38 cellular contexts compared by ENCODE assay signal in genomic region chr19:5778402-5778801, GRCh38. TPM values are rescaled to one million over a fixed set of nuclear protein-coding genes. Genes with fewer than 3 reads are reported as not detected.
"Had no signal": no experiment of that assay in that cellular context is flagged by ENCODE, and none has a peak within 500 bp of the region (broad histone marks: within the 10 kb centered on the region; RNA-seq: fewer than 3 reads in every experiment).

No MANE protein-coding gene starts in this region.

- H3K36me3 Mint-ChIP-seq: activated CD4-positive, alpha-beta memory T cell treated with anti-CD3 and anti-CD28 coated beads for 36 hours; activated naive CD4-positive, alpha-beta T cell treated with anti-CD3 and anti-CD28 coated beads, Interleukin-2, amount 50 U/mL, for 72 hours; activated naive CD8-positive, alpha-beta T cell treated with anti-CD3 and anti-CD28 coated beads for 36 hours had no signal

- ATAC-seq: activated CD8-positive, alpha-beta T cell treated with anti-CD3 and anti-CD28 coated beads for 36 hours; activated naive CD4-positive, alpha-beta T cell treated with anti-CD3 and anti-CD28 coated beads, Interleukin-2, amount 50 U/mL, for 72 hours; activated T-cell treated with anti-CD3 and anti-CD28 coated beads, Interleukin-2, amount 50 U/mL, for 4 hours; activated T-cell treated with anti-CD3 and anti-CD28 coated beads, Interleukin-2, amount 50 U/mL, for 72 hours; activated T-helper 17 cell treated with anti-CD3 and anti-CD28 coated beads, Interleukin-2, amount 50 U/mL, for 72 hours; body of pancreas had no signal

- H3K27ac ChIP-seq: adrenal gland, body of pancreas, brain microvascular endothelial cell, breast epithelium, VCaP had no signal

- H3K27ac Mint-ChIP-seq: activated B cell treated with CpG ODN at 0.5 μM for 24 hours; activated CD4-positive, alpha-beta memory T cell treated with anti-CD3 and anti-CD28 coated beads for 36 hours; activated CD4-positive, alpha-beta T cell treated with anti-CD3 and anti-CD28 coated beads, Interleukin-2, amount 10 ng/mL, durations not matched to agents 24 days and 14 days; activated CD8-positive, alpha-beta T cell treated with anti-CD3 and anti-CD28 coated beads for 36 hours; activated naive CD4-positive, alpha-beta T cell treated with anti-CD3 and anti-CD28 coated beads for 36 hours; activated naive CD4-positive, alpha-beta T cell treated with anti-CD3 and anti-CD28 coated beads, Interleukin-2, amount 50 U/mL, for 72 hours; activated naive CD8-positive, alpha-beta T cell treated with anti-CD3 and anti-CD28 coated beads for 36 hours; activated T-cell treated with anti-CD3 and anti-CD28 coated beads, Interleukin-2, amount 50 U/mL, for 72 hours; activated T-helper 1 cell treated with anti-CD3 and anti-CD28 coated beads, Interleukin-12 subunit alpha, Interleukin-12 subunit beta, Interleukin-2, Interleukin-4 antibody, amounts not matched to agents 30 ng/mL and 10 ng/mL and 1 ng/mL, durations not matched to agents 14 hours and 24 hours and 36 hours; activated T-helper 17 cell treated with anti-CD3 and anti-CD28 coated beads, Interleukin-2, amount 50 U/mL, for 72 hours; T-helper 1 cell treated with Interleukin-12 subunit alpha and Interleukin-12 subunit beta and Interleukin-4 antibody, amounts not matched to agents 30 μg/mL and 1 μg/mL, for 36 hours; T-helper 2 cell treated with Interferon-gamma antibody and Interleukin-4, amounts not matched to agents 5 μg/mL and 100 μg/mL, for 36 hours had no signal

- H3K27me3 Mint-ChIP-seq: activated B cell treated with CpG ODN at 0.5 μM for 24 hours; activated CD4-positive, alpha-beta memory T cell treated with anti-CD3 and anti-CD28 coated beads for 36 hours; activated CD4-positive, alpha-beta T cell treated with anti-CD3 and anti-CD28 coated beads, Interleukin-2, amount 10 ng/mL, durations not matched to agents 24 days and 14 days; activated CD8-positive, alpha-beta T cell treated with anti-CD3 and anti-CD28 coated beads for 36 hours; activated T-helper 17 cell treated with anti-CD3 and anti-CD28 coated beads, Interleukin-2, amount 50 U/mL, for 72 hours had no signal

- H3K4me3 Mint-ChIP-seq: activated B cell treated with CpG ODN at 0.5 μM for 24 hours; activated CD4-positive, alpha-beta memory T cell treated with anti-CD3 and anti-CD28 coated beads for 36 hours; activated CD4-positive, alpha-beta T cell treated with anti-CD3 and anti-CD28 coated beads, Interleukin-2, amount 10 ng/mL, durations not matched to agents 24 days and 14 days; activated CD8-positive, alpha-beta T cell treated with anti-CD3 and anti-CD28 coated beads for 36 hours; activated naive CD4-positive, alpha-beta T cell treated with anti-CD3 and anti-CD28 coated beads for 36 hours; activated naive CD8-positive, alpha-beta T cell treated with anti-CD3 and anti-CD28 coated beads for 36 hours; activated T-cell treated with anti-CD3 and anti-CD28 coated beads, Interleukin-2, amount 50 U/mL, for 4 hours; activated T-cell treated with anti-CD3 and anti-CD28 coated beads, Interleukin-2, amount 50 U/mL, for 72 hours; activated T-helper 1 cell treated with anti-CD3 and anti-CD28 coated beads, Interleukin-12 subunit alpha, Interleukin-12 subunit beta, Interleukin-2, Interleukin-4 antibody, amounts not matched to agents 30 ng/mL and 10 ng/mL and 1 ng/mL, durations not matched to agents 14 hours and 24 hours and 36 hours; activated T-helper 17 cell treated with anti-CD3 and anti-CD28 coated beads, Interleukin-2, amount 50 U/mL, for 72 hours; T-helper 1 cell treated with Interleukin-12 subunit alpha and Interleukin-12 subunit beta and Interleukin-4 antibody, amounts not matched to agents 30 μg/mL and 1 μg/mL, for 36 hours; T-helper 2 cell treated with Interferon-gamma antibody and Interleukin-4, amounts not matched to agents 5 μg/mL and 100 μg/mL, for 36 hours had no signal

- H3K4me3 ChIP-seq: adrenal gland, body of pancreas, breast epithelium had no signal

- DNase-seq: activated B cell treated with CpG ODN at 0.5 μM for 24 hours; activated CD4-positive, alpha-beta memory T cell treated with anti-CD3 and anti-CD28 coated beads for 36 hours; activated CD4-positive, alpha-beta T cell treated with anti-CD3 and anti-CD28 coated beads for 4 hours; activated CD4-positive, alpha-beta T cell treated with anti-CD3 and anti-CD28 coated beads, Interleukin-2, amount 10 ng/mL, durations not matched to agents 24 days and 14 days; activated CD4-positive, alpha-beta T cell treated with anti-CD3 and anti-CD28 coated beads, Interleukin-2, amount 50 U/mL, for 1 hour; activated CD4-positive, alpha-beta T cell treated with anti-CD3 and anti-CD28 coated beads, Interleukin-2, amount 50 U/mL, for 4 hours; activated CD4-positive, CD25-positive, alpha-beta regulatory T cell treated with anti-CD3 and anti-CD28 coated beads, Interleukin-2, amount 50 U/mL, for 72 hours; activated CD8-positive, alpha-beta memory T cell treated with anti-CD3 and anti-CD28 coated beads, Interleukin-2, amount 50 U/mL, for 4 hours; activated CD8-positive, alpha-beta T cell treated with anti-CD3 and anti-CD28 coated beads for 36 hours; activated effector memory CD4-positive, alpha-beta T cell treated with anti-CD3 and anti-CD28 coated beads, Interleukin-2, amount 50 U/mL, for 16 hours; activated gamma-delta T cell treated with Interleukin-2 at 50 U/mL for 16 hours; activated naive CD4-positive, alpha-beta T cell; activated naive CD4-positive, alpha-beta T cell treated with anti-CD3 and anti-CD28 coated beads for 36 hours; activated naive CD4-positive, alpha-beta T cell treated with anti-CD3 and anti-CD28 coated beads, Interleukin-2, amount 50 U/mL, for 16 hours; activated naive CD8-positive, alpha-beta T cell treated with anti-CD3 and anti-CD28 coated beads for 36 hours; activated T-cell treated with anti-CD3 and anti-CD28 coated beads for 4 hours; activated T-cell treated with anti-CD3 and anti-CD28 coated beads, Interleukin-2, amount 50 U/mL, for 1 hour; activated T-cell treated with anti-CD3 and anti-CD28 coated beads, Interleukin-2, amount 50 U/mL, for 4 hours; activated T-cell treated with anti-CD3 and anti-CD28 coated beads, Interleukin-2, amount 50 U/mL, for 72 hours; adrenal gland; amniotic stem cell; aorta; body of pancreas; brain microvascular endothelial cell; central memory CD4-positive, alpha-beta T cell; T-helper 1 cell; T-helper 2 cell; T-helper 9 cell had no signal

- H3K9me3 Mint-ChIP-seq: activated B cell treated with CpG ODN at 0.5 μM for 24 hours; activated CD4-positive, alpha-beta memory T cell treated with anti-CD3 and anti-CD28 coated beads for 36 hours; activated CD4-positive, alpha-beta T cell treated with anti-CD3 and anti-CD28 coated beads, Interleukin-2, amount 10 ng/mL, durations not matched to agents 24 days and 14 days; activated CD8-positive, alpha-beta T cell treated with anti-CD3 and anti-CD28 coated beads for 36 hours; activated naive CD4-positive, alpha-beta T cell treated with anti-CD3 and anti-CD28 coated beads for 36 hours; activated naive CD4-positive, alpha-beta T cell treated with anti-CD3 and anti-CD28 coated beads, Interleukin-2, amount 50 U/mL, for 72 hours; activated naive CD8-positive, alpha-beta T cell treated with anti-CD3 and anti-CD28 coated beads for 36 hours; activated T-cell treated with anti-CD3 and anti-CD28 coated beads, Interleukin-2, amount 50 U/mL, for 4 hours; activated T-cell treated with anti-CD3 and anti-CD28 coated beads, Interleukin-2, amount 50 U/mL, for 72 hours; activated T-helper 1 cell treated with anti-CD3 and anti-CD28 coated beads, Interleukin-12 subunit alpha, Interleukin-12 subunit beta, Interleukin-2, Interleukin-4 antibody, amounts not matched to agents 30 ng/mL and 10 ng/mL and 1 ng/mL, durations not matched to agents 14 hours and 24 hours and 36 hours; activated T-helper 17 cell treated with anti-CD3 and anti-CD28 coated beads, Interleukin-2, amount 50 U/mL, for 72 hours; T-helper 1 cell treated with Interleukin-12 subunit alpha and Interleukin-12 subunit beta and Interleukin-4 antibody, amounts not matched to agents 30 μg/mL and 1 μg/mL, for 36 hours; T-helper 2 cell treated with Interferon-gamma antibody and Interleukin-4, amounts not matched to agents 5 μg/mL and 100 μg/mL, for 36 hours had no signal

- H3K4me1 Mint-ChIP-seq: activated B cell treated with CpG ODN at 0.5 μM for 24 hours; activated CD4-positive, alpha-beta T cell treated with anti-CD3 and anti-CD28 coated beads, Interleukin-2, amount 10 ng/mL, durations not matched to agents 24 days and 14 days; activated naive CD8-positive, alpha-beta T cell treated with anti-CD3 and anti-CD28 coated beads for 36 hours; activated T-helper 17 cell treated with anti-CD3 and anti-CD28 coated beads, Interleukin-2, amount 50 U/mL, for 72 hours had no signal

- H3K36me3 ChIP-seq: adrenal gland, brain microvascular endothelial cell, breast epithelium had no signal

- H3K27me3 ChIP-seq: adrenal gland, body of pancreas, brain microvascular endothelial cell, breast epithelium had no signal

- H3K9me3 ChIP-seq: adrenal gland, body of pancreas, breast epithelium had no signal

- H3K4me1 ChIP-seq: adrenal gland, breast epithelium had no signal

RNA-seq across cellular contexts. Expression of gene NRTN, which starts 26.5 kb away (rescaled TPM):
- total RNA-seq: aorta had no signal

RNA-seq across cellular contexts. Expression of gene CATSPERD, which starts 58.0 kb away (rescaled TPM):
- total RNA-seq: activated B cell treated with CpG ODN at 0.5 μM for 24 hours; activated CD4-positive, alpha-beta memory T cell treated with anti-CD3 and anti-CD28 coated beads for 36 hours; activated CD4-positive, alpha-beta T cell treated with anti-CD3 and anti-CD28 coated beads, Interleukin-2, amount 10 ng/mL, durations not matched to agents 24 days and 14 days; activated CD8-positive, alpha-beta memory T cell treated with anti-CD3 and anti-CD28 coated beads for 36 hours; activated CD8-positive, alpha-beta T cell treated with anti-CD3 and anti-CD28 coated beads for 36 hours; activated naive CD4-positive, alpha-beta T cell treated with anti-CD3 and anti-CD28 coated beads for 36 hours; activated naive CD4-positive, alpha-beta T cell treated with anti-CD3 and anti-CD28 coated beads, Interleukin-2, amount 50 U/mL, for 72 hours; activated naive CD8-positive, alpha-beta T cell treated with anti-CD3 and anti-CD28 coated beads for 36 hours; activated T-cell treated with anti-CD3 and anti-CD28 coated beads, Interleukin-2, amount 50 U/mL, for 4 hours; activated T-cell treated with anti-CD3 and anti-CD28 coated beads, Interleukin-2, amount 50 U/mL, for 72 hours; activated T-helper 1 cell treated with anti-CD3 and anti-CD28 coated beads, Interleukin-12 subunit alpha, Interleukin-12 subunit beta, Interleukin-2, Interleukin-4 antibody, amounts not matched to agents 30 ng/mL and 10 ng/mL and 1 ng/mL, durations not matched to agents 14 hours and 24 hours and 36 hours; activated T-helper 17 cell treated with anti-CD3 and anti-CD28 coated beads, Interleukin-2, amount 50 U/mL, for 72 hours; adrenal gland; aorta; astrocyte; body of pancreas; breast epithelium; cardiac septum had no signal
